In the genomic region with DNA sequence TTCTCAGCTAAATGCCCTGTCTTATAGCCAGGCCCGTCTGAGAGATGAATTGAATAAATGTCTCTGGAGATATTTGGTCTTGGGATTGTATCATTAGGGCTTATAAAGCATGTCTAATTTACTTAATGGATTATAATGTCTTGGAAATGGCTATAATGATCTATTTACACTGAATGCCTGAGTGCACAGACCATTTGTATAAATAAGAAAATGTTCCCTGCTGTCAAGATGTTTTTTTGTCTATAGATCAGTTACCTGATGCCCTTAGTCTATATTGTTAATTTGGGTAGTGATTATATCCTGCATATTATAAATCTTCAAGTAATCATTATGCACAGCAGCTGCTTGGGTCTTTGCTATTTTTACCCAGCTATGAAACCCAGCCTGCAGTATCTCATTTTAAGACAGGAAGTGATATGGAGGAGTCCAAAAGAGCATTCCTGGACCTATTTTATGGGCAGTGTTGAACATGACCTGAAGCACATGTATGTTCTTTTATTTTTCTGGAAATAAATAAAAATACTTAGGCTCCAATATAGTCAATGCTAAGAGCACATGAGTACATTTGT, we compare ENCODE assay signal across 14 cellular contexts.
A peak's percentile ranks its signal among the peaks of the same experiment; 100 is the strongest.
DNase-seq lines count a peak whose midpoint lies in the region; ATAC-seq, FAIRE-seq and TF ChIP-seq lines count a peak whose summit lies in the region.
"Had no signal": no experiment of that assay in that cellular context is flagged by ENCODE, and none has a peak within 500 bp of the region (broad histone marks: within the 10 kb centered on the region; RNA-seq: fewer than 3 reads in every experiment).

No MANE protein-coding gene starts in this region.

- no peak overlapping the region for H2AFZ ChIP-seq in IMR-90 (replicated peaks; ENCODE audit: low read length, poor library complexity)
- H2AFZ ChIP-seq: GM23338 had no signal

- no peak overlapping the region for H4K8ac ChIP-seq in IMR-90 (ENCODE audit: low read depth in 2 of 2, low read length in 2 of 2)

- no peak for ATAC-seq in IMR-90 (ENCODE audit: low read depth)
- ATAC-seq in HG02981 (IDR thresholded peaks at IDR 0.05; ENCODE audit: unreplicated experiment): no peak
- ATAC-seq in HG02885 (IDR thresholded peaks at IDR 0.05; ENCODE audit: poor library complexity, unreplicated experiment): no peak
- ATAC-seq: GM23338, PC-3 had no signal

- H3K56ac ChIP-seq in IMR-90 (ENCODE audit: extremely low read depth, insufficient read depth, low read length): no peak overlapping the region

- BruUV-seq in IMR-90 (replicated peaks; lab: Mats Ljungman, UMichigan): no TSS peak

- FAIRE-seq in islet of Langerhans (lab: Jason Lieb, UNC): peak; percentile 49

- H2BK15ac ChIP-seq in IMR-90 (ENCODE audit: low read depth, low read length): no peak overlapping the region

- no peak overlapping the region for H4K91ac ChIP-seq in IMR-90 (ENCODE audit: insufficient read depth, low read depth, low read length)

- no peak overlapping the region for H3K27ac ChIP-seq in IMR-90 (ENCODE audit: insufficient read depth, low read length)
- H3K27ac ChIP-seq: SK-N-MC had no signal

- WGBS in IMR-90 (ENCODE audit: extremely low coverage in 2 of 2, insufficient read length in 1 of 2), 2 experiments: no CpG with 5 or more reads among the region's 1 CpG

- H3K4me1 ChIP-seq in IMR-90 (ENCODE audit: control insufficient read depth, insufficient read depth, low read length): no peaks in the 10 kb centered on the region

- DNase-seq in IMR-90 (no peak), NCI-H1417 treated with DMSO at 0.1 percent for 48 hours (lab: John Stamatoyannopoulos, UW) (peak; percentile 14), NCI-H748 treated with DMSO at 0.1 percent for 48 hours (lab: John Stamatoyannopoulos, UW) (peak; percentile 75), NCI-H1092 treated with DMSO at 0.1 percent for 48 hours (lab: John Stamatoyannopoulos, UW) (no peak)
- DNase-seq: BE2C; CD4-positive, alpha-beta memory T cell; KG1; NCI-H510A treated with DMSO at 0.1 percent for 48 hours; PC-3 had no signal

- no peak for TF ChIP-seq CTCF in IMR-90 (conservative IDR thresholded peaks at IDR 0.05; ENCODE audit: low read depth, low read length)

- no peak for TF ChIP-seq RAD21 in IMR-90 (IDR thresholded peaks at IDR 0.05; ENCODE audit: low read length)

- no peak overlapping the region for H3K4me2 ChIP-seq in IMR-90 (ENCODE audit: low read depth, low read length)
- H3K4me2 ChIP-seq: GM23338 had no signal

- no peak overlapping the region for H3K9ac ChIP-seq in IMR-90 (ENCODE audit: low read depth, low read length)

- dilution Hi-C loops in IMR-90 (cut with HindIII; ENCODE audit: low sequenced_read_pairs, unreplicated experiment): no loop called here

- H3K79me1 ChIP-seq in IMR-90 (ENCODE audit: low read depth in 1 of 2, low read length in 2 of 2): no peaks in the 10 kb centered on the region

- no peak overlapping the region for H2BK20ac ChIP-seq in IMR-90 (ENCODE audit: low read depth, low read length)

- no peak for TF ChIP-seq POLR2A in IMR-90 (IDR thresholded peaks at IDR 0.05; ENCODE audit: low read depth, low read length)

- no peak overlapping the region for H2BK5ac ChIP-seq in IMR-90 (ENCODE audit: low read depth, low read length, poor library complexity, severe bottlenecking)

- no peaks in the 10 kb centered on the region for H3K9me3 ChIP-seq in IMR-90 (ENCODE audit: control insufficient read depth, insufficient read depth, low read length)
- H3K9me3 ChIP-seq: BE2C had no signal

- no peak overlapping the region for H2AK5ac ChIP-seq in IMR-90 (ENCODE audit: low read depth, low read length)

- no peak overlapping the region for H2BK120ac ChIP-seq in IMR-90 (ENCODE audit: low read depth, low read length)

- no peak overlapping the region for H3K14ac ChIP-seq in IMR-90 (replicated peaks; ENCODE audit: low read depth, low read length)

- no peak overlapping the region for H3K18ac ChIP-seq in IMR-90 (ENCODE audit: low read depth, low read length)

- no peak overlapping the region for H2AK9ac ChIP-seq in IMR-90 (replicated peaks; ENCODE audit: low read depth, low read length, poor library complexity)

- no peak overlapping the region for H4K5ac ChIP-seq in IMR-90 (ENCODE audit: low read depth, low read length)

- H3K4ac ChIP-seq in IMR-90 (ENCODE audit: low read depth, low read length): no peak overlapping the region

- no peaks in the 10 kb centered on the region for H3K9me1 ChIP-seq in IMR-90 (ENCODE audit: insufficient read depth, low read length)

- H3K27me3 ChIP-seq in IMR-90 (ENCODE audit: control insufficient read depth, insufficient read depth, low read length): no peaks in the 10 kb centered on the region
- H3K27me3 ChIP-seq: BE2C had no signal

- H3K4me3 ChIP-seq in IMR-90 (ENCODE audit: insufficient read depth, low read depth, low read length): no peak overlapping the region
- H3K4me3 ChIP-seq: GM23338, SK-N-MC had no signal

- H3K23ac ChIP-seq in IMR-90 (ENCODE audit: low read depth, low read length): peak overlapping the region; percentile 9; the same call in 1 of the 2 replicates

- CTCF ChIA-PET in IMR-90 (lab: Yijun Ruan, JAX): no interaction called here

- intact Hi-C loops in IMR-90 (cut with micrococcal nuclease): no loop called here

- H4K20me1 ChIP-seq in IMR-90 (ENCODE audit: insufficient read depth, low read length): no peaks in the 10 kb centered on the region

- no peaks in the 10 kb centered on the region for H3K36me3 ChIP-seq in IMR-90 (ENCODE audit: control insufficient read depth, insufficient read depth, low read length)
- H3K36me3 ChIP-seq: BE2C had no signal

- POLR2A ChIA-PET in IMR-90 (lab: Charles Lee; ENCODE audit: unreplicated experiment): no interaction called here

- in situ Hi-C loops in IMR-90 (cut with MboI; ENCODE audit: low sequenced_read_pairs): no loop called here

TF ChIP-seq in IMR-90, 13 proteins besides CTCF, POLR2A, EP300 and RAD21:
- TF ChIP-seq SMC3 (IDR thresholded peaks at IDR 0.05; ENCODE audit: low read depth, low read length) (no peak), RFX5 (IDR thresholded peaks at IDR 0.05; ENCODE audit: low read depth, low read length) (no peak)

Comparison
In these comparisons a context has a peak if more than half of its experiments do, and no peak if none do; other contexts are left out.
1. DNase-seq: peak in NCI-H1417 treated with DMSO at 0.1 percent for 48 hours (single experiment) and NCI-H748 treated with DMSO at 0.1 percent for 48 hours (single experiment); none in IMR-90 (single experiment) and NCI-H1092 treated with DMSO at 0.1 percent for 48 hours (single experiment).